In genomic region chr14:68979021-68979721, GRCh38 we compare ENCODE assay signal across 1 cellular context.
TF ChIP-seq lines count a peak whose summit lies in the region.

Gene ACTN1, minus strand, starts transcription at chr14:68979302. Its CDS starts 246 bp downstream, at chr14:68979056.

TF ChIP-seq in HepG2, 621 proteins besides CTCF, POLR2A, EP300 and RAD21 (continued from another document and continues in another):
- TF ChIP-seq ZXDC (CRISPR knock-in tag; IDR thresholded peaks at IDR 0.05) = peak; percentile 51; the same call in 1 of the 2 replicates
- no peak for TF ChIP-seq RBM39 (IDR thresholded peaks at IDR 0.05; ENCODE audit: low read depth, low read length, poor library complexity, severe bottlenecking)
- no peak; the same call in 1 of the 2 replicates for TF ChIP-seq DZIP1 (CRISPR knock-in tag; IDR thresholded peaks at IDR 0.05)
- TF ChIP-seq ZNF615 (CRISPR knock-in tag; IDR thresholded peaks at IDR 0.05; ENCODE audit: borderline replicate concordance) = no peak
- TF ChIP-seq ZBTB8A (CRISPR knock-in tag; IDR thresholded peaks at IDR 0.05; ENCODE audit: borderline replicate concordance, low read depth) = no peak
- peak; percentile 43; the same call in 1 of the 2 replicates for TF ChIP-seq MXD4 (CRISPR knock-in tag; IDR thresholded peaks at IDR 0.05)
- TF ChIP-seq DBP (CRISPR knock-in tag; IDR thresholded peaks at IDR 0.05; ENCODE audit: not compliant biosample characterization) = no peak
- no peak for TF ChIP-seq ZBTB40 (IDR thresholded peaks at IDR 0.05)
- no peak; the same call in 1 of the 2 replicates for TF ChIP-seq ZBTB40 (CRISPR knock-in tag; IDR thresholded peaks at IDR 0.05)
- TF ChIP-seq FOXJ3 (CRISPR knock-in tag; IDR thresholded peaks at IDR 0.05; ENCODE audit: borderline replicate concordance) = no peak
- no peak for TF ChIP-seq ZNF775 (CRISPR knock-in tag; IDR thresholded peaks at IDR 0.05; ENCODE audit: borderline replicate concordance)
- TF ChIP-seq ZKSCAN1 (IDR thresholded peaks at IDR 0.05; ENCODE audit: low read length) = no peak
- peak; percentile 76 for TF ChIP-seq HDAC1 (CRISPR knock-in tag; IDR thresholded peaks at IDR 0.05)
- TF ChIP-seq MED8 (CRISPR knock-in tag; IDR thresholded peaks at IDR 0.05; ENCODE audit: insufficient replicate concordance) = peak; percentile 62
- TF ChIP-seq ZNF607 (CRISPR knock-in tag; IDR thresholded peaks at IDR 0.05; ENCODE audit: borderline replicate concordance) = no peak
- TF ChIP-seq ZNF747 (CRISPR knock-in tag; IDR thresholded peaks at IDR 0.05; ENCODE audit: borderline replicate concordance) = no peak
- no peak for TF ChIP-seq SIN3B (IDR thresholded peaks at IDR 0.05; ENCODE audit: low read length)
- no peak for TF ChIP-seq ZNF484 (CRISPR knock-in tag; IDR thresholded peaks at IDR 0.05; ENCODE audit: borderline replicate concordance, low read depth)
- no peak for TF ChIP-seq ZNF142 (CRISPR knock-in tag; IDR thresholded peaks at IDR 0.05)
- no peak for TF ChIP-seq JUNB (CRISPR knock-in tag; IDR thresholded peaks at IDR 0.05; ENCODE audit: borderline replicate concordance)
- no peak for TF ChIP-seq ZBTB44 (CRISPR knock-in tag; IDR thresholded peaks at IDR 0.05)
- no peak for TF ChIP-seq HMGXB3 (CRISPR knock-in tag; IDR thresholded peaks at IDR 0.05; ENCODE audit: borderline replicate concordance)
- no peak for TF ChIP-seq ZNF468 (CRISPR knock-in tag; IDR thresholded peaks at IDR 0.05)
